In the genomic region with DNA sequence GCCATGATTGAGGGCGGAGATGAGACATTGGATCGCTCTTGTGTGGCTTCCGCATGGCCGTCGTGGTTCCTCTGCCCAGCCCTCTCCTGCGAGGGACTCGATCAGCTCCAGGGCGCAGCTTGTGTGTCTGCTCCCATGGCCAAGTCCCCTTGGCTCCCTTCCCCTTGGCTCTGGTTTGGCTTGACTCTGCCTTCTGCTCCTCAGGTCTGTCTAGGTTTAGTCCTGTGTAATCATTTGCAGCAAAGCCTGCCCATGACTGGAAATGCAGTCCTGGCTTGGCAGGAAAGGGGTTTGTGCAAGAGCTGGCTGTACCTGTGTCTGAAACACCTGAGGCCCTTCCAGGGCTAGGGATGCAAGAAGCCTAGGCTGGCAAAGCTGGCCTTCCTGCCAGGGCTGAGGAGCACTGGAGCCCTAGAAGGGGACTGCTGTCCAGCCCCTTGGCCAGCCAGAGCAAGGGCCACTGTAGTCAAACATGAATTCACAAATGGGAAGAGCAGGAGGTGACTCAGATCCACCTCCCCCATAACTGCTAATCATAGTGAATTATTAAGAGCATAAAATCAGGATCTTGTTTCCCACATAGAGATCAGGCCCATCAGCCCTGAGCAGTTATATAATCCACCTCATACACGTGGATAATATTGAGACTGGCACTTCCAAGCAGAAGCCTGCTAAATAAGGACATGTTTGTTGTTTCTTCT, we compare ENCODE assay signal across 12 cellular contexts.
DNase-seq lines count a peak whose midpoint lies in the region; ATAC-seq and TF ChIP-seq lines count a peak whose summit lies in the region.
"Had no signal": no experiment of that assay in that cellular context is flagged by ENCODE, and none has a peak within 500 bp of the region (broad histone marks: within the 10 kb centered on the region; RNA-seq: fewer than 3 reads in every experiment).

No MANE protein-coding gene starts in this region.

- intact Hi-C loops in heart right ventricle (cut with DNase I) (no loop called here), esophagus muscularis mucosa (cut with DNase I) (no loop called here)

- CTCF ChIA-PET in RWPE1 (lab: Yijun Ruan, JAX), result interaction anchor here (1.2 kb wide), 1 partner anchor 13 kb away, joined by 4 read pairs; no protein-coding TSS in a partner anchor

- H3K4me3 ChIP-seq in heart right ventricle, result no peak overlapping the region
- H3K4me3 ChIP-seq in skin epidermis, result peak overlapping the region in 2 of 7 experiments; percentile 11 to 18
- no peak overlapping the region for H3K4me3 ChIP-seq in esophagus muscularis mucosa

- H3K36me3 ChIP-seq in heart right ventricle (no peaks in the 10 kb centered on the region), esophagus muscularis mucosa (no peaks in the 10 kb centered on the region)

- no peak for TF ChIP-seq CTCF in RWPE1 (conservative IDR thresholded peaks at IDR 0.05; ENCODE audit: low read depth)
- TF ChIP-seq CTCF in heart right ventricle (IDR thresholded peaks at IDR 0.05), result no peak
- no peak for TF ChIP-seq CTCF in esophagus muscularis mucosa (IDR thresholded peaks at IDR 0.05)

- ATAC-seq in heart right ventricle (peak; percentile 58 to 87 (median 76)), GM21786 (IDR thresholded peaks at IDR 0.05; ENCODE audit: unreplicated experiment) (no peak)
- ATAC-seq: Panc1; stimulated activated naive B cell treated with anti-CD40 and anti-IgM and Interleukin-4, amounts not matched to agents 10 μg/mL and 1 μg/mL and 100 μg/mL, for 72 hours had no signal

- H3K27me3 ChIP-seq in heart right ventricle (no peaks in the 10 kb centered on the region), esophagus muscularis mucosa (no peaks in the 10 kb centered on the region)

- H3K27ac ChIP-seq in RWPE1 (0 out of 2 replicates have a peak overlapping the region, but pooled peaks have one; percentile 19), heart right ventricle (peak overlapping the region in 1 of 10 donors; percentile 18), skin epidermis (peak overlapping the region in 20 of 21 experiments; percentile 28 to 85 (median 59)), esophagus muscularis mucosa (replicated peaks in 1 of 4) (no peak overlapping the region)

- no peak for TF ChIP-seq POLR2A in esophagus muscularis mucosa (IDR thresholded peaks at IDR 0.05; ENCODE audit: low read depth)

- POLR2A ChIA-PET in RWPE1 (lab: Yijun Ruan, JAX; ENCODE audit: low non-redundant PET), result no interaction called here

- H3K9me3 ChIP-seq in heart right ventricle, result peaks cover 0 to 7% (median 0%) of the 10 kb centered on the region in 11 donors
- no peaks in the 10 kb centered on the region for H3K9me3 ChIP-seq in esophagus muscularis mucosa

- 82 to 85% methylated on average over 9 of the region's 9 CpGs for WGBS in heart right ventricle, 2 donors
- WGBS in esophagus muscularis mucosa, result 86% methylated on average over 8 of the region's 9 CpGs

- H3K4me1 ChIP-seq in heart right ventricle (peaks cover 0 to 5% (median 0%) of the 10 kb centered on the region in 9 donors), esophagus muscularis mucosa (peaks cover 0 to 6% (median 5%) of the 10 kb centered on the region in 4 donors)

- TF ChIP-seq EP300 in esophagus muscularis mucosa (IDR thresholded peaks at IDR 0.05), result no peak

- DNase-seq in NCI-H1092 (lab: John Stamatoyannopoulos, UW), result peak; percentile 80
- DNase-seq in RWPE1 (ENCODE audit: low spot score), result no peak
- DNase-seq in heart right ventricle, result peak in 1 of 2 donors; percentile 12
- no peak for DNase-seq in middle frontal gyrus (ENCODE audit: extremely low spot score, low spot score)
- DNase-seq in esophagus muscularis mucosa (ENCODE audit: extremely low spot score), result no peak
- DNase-seq: activated B cell treated with CpG ODN at 0.5 μM for 24 hours; DMS 273 treated with DMSO at 0.1 percent for 48 hours; stimulated activated CD4-positive, alpha-beta T cell treated with anti-CD3 and anti-CD28 coated beads, Interleukin-15, amount 100 ng/mL, for 24 hours; stimulated activated naive B cell treated with anti-CD40 and anti-IgM and Interleukin-4, amounts not matched to agents 10 μg/mL and 1 μg/mL and 100 μg/mL, for 72 hours had no signal

Comparison
In these comparisons a context has a peak if more than half of its experiments do, and no peak if none do; other contexts are left out.
1. H3K27ac ChIP-seq: peak in RWPE1 (single experiment) and skin epidermis (20 of 21); none in esophagus muscularis mucosa (0 of 4).